10 cellular contexts compared by ENCODE assay signal in genomic region chr17:30812218-30813177, GRCh38. TPM values are rescaled to one million over a fixed set of nuclear protein-coding genes. Genes with fewer than 3 reads are reported as not detected.
A peak's percentile ranks its signal among the peaks of the same experiment; 100 is the strongest.
DNase-seq lines count a peak whose midpoint lies in the region; ATAC-seq lines count a peak whose summit lies in the region.
"Had no signal": no experiment of that assay in that cellular context is flagged by ENCODE, and none has a peak within 500 bp of the region (broad histone marks: within the 10 kb centered on the region; RNA-seq: fewer than 3 reads in every experiment).

No MANE protein-coding gene starts in this region.

- H3K9me3 Mint-ChIP-seq in T-cell: no peaks in the 10 kb centered on the region

- H3K4me1 Mint-ChIP-seq in T-cell: peaks cover 55 to 73% (median 69%) of the 10 kb centered on the region in 3 donors

- ATAC-seq in T-cell (replicated peaks in 1 of 4) (peak in 1 of 4 experiments; percentile 28), GM21381 (IDR thresholded peaks at IDR 0.05; ENCODE audit: unreplicated experiment) (no peak), GM18519 (IDR thresholded peaks at IDR 0.05; ENCODE audit: low FRiP score, unreplicated experiment) (no peak)
- ATAC-seq in stimulated activated naive CD8-positive, alpha-beta T cell treated with anti-CD3 and anti-CD28 coated beads, Interleukin-15, Interleukin-2, amounts not matched to agents 100 U/mL and 50 U/mL, for 24 hours: peak; percentile 47

- H3K27ac ChIP-seq in epithelial cell of prostate: peak overlapping the region; percentile 95

- peak overlapping the region; percentile 29 to 72 (median 57) for H3K4me3 Mint-ChIP-seq in T-cell

- no peaks in the 10 kb centered on the region for H3K27me3 Mint-ChIP-seq in T-cell

- peak; percentile 52 for DNase-seq in activated CD8-positive, alpha-beta memory T cell treated with anti-CD3 and anti-CD28 coated beads for 24 hours
- DNase-seq in activated CD8-positive, alpha-beta memory T cell treated with anti-CD3 and anti-CD28 coated beads, Interleukin-2, amount 50 U/mL, for 4 hours: no peak
- no peak for DNase-seq in T-cell
- DNase-seq in epithelial cell of prostate (ENCODE audit: low read depth, low spot score): peak; percentile 60
- DNase-seq in stimulated activated naive CD8-positive, alpha-beta T cell treated with anti-CD3 and anti-CD28 coated beads, Interleukin-15, Interleukin-2, amounts not matched to agents 100 U/mL and 50 U/mL, for 24 hours: no peak
- no peak for DNase-seq in SKM-1 treated with dmso at 0.1 percent for 144 hours (lab: John Stamatoyannopoulos, UW; ENCODE audit: unreplicated experiment)
- DNase-seq: dorsolateral prefrontal cortex, NCI-H1694 treated with DMSO at 0.1 percent for 48 hours had no signal

- POLR2A ChIA-PET in T-cell (lab: Charles Lee): no interaction called here

- H3K36me3 Mint-ChIP-seq in T-cell: peaks cover 8% of the 10 kb centered on the region

- peak overlapping the region; percentile 91 to 98 for H3K27ac Mint-ChIP-seq in T-cell

- CTCF ChIA-PET in T-cell (lab: Charles Lee): interaction anchor here in 1 of 2 donors (1.0 to 1.2 kb wide), 2 partner anchors 10 to 12 kb away, joined by 3 read pairs; partner anchors contain the start of gene CRLF3

RNA-seq across cellular contexts. Expression of gene CRLF3, which starts 12.0 kb away (rescaled TPM):
- 100 to 1,000 TPM in 1 of 5 donors, 10 to 100 TPM in 4; 73.3 to 112 (median 89.2) TPM for total RNA-seq in T-cell

RNA-seq across cellular contexts. Expression of gene ATAD5, which starts 19.3 kb away (rescaled TPM):
- 1 to 10 TPM; 3.9 to 5.3 (median 4.2) TPM for total RNA-seq in T-cell

Comparison
In these comparisons a context has a peak if more than half of its experiments do, and no peak if none do; other contexts are left out.
1. DNase-seq: peak in activated CD8-positive, alpha-beta memory T cell treated with anti-CD3 and anti-CD28 coated beads for 24 hours (single experiment) and epithelial cell of prostate (single experiment); none in activated CD8-positive, alpha-beta memory T cell treated with anti-CD3 and anti-CD28 coated beads, Interleukin-2, amount 50 U/mL, for 4 hours (single experiment), T-cell (0 of 34), stimulated activated naive CD8-positive, alpha-beta T cell treated with anti-CD3 and anti-CD28 coated beads, Interleukin-15, Interleukin-2, amounts not matched to agents 100 U/mL and 50 U/mL, for 24 hours (single experiment) and SKM-1 treated with dmso at 0.1 percent for 144 hours (single experiment).